ENCODE assay signal across 19 cellular contexts in the genomic region with DNA sequence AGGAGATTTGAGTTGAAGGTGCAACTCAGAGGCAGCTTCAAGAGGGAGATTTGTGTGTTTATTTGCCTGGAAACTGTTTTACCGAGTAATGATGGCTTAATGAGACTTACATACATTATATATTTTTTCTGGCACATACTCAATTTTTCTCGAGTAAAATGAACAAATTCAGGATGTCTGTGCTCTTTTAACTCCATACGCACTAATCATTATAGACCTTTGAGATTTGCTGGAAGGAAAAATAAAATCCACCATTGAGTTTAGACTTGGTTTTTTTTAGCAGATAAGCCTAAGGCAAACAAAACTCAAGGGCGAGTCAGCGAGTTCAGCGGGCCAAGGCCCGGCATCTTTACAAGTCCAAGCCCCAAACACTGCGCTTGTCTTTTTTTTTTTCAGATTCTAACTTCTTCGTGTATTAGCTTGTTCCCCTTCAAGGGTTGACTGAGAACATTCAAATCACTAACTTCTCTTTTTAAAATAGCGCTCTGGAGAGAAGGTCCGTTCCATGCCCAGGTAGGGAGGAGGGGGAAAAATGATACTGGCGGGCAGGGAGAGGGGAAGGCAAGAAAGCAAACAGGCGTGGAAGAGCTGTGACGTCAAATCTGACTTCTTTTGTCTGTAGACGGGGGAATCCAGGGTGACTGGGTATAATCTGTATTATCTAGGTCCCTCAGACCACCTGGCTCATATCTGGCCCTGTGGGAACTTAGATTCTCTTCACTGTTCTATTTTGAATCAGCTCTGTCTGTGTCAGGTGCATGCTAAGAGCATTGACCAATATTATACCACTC.
DNase-seq lines count a peak whose midpoint lies in the region; ATAC-seq and TF ChIP-seq lines count a peak whose summit lies in the region.
"Had no signal": no experiment of that assay in that cellular context is flagged by ENCODE, and none has a peak within 500 bp of the region (broad histone marks: within the 10 kb centered on the region; RNA-seq: fewer than 3 reads in every experiment).

No MANE protein-coding gene starts in this region.

- CTCF ChIA-PET in Caco-2 (lab: Charles Lee) = no interaction called here

- peak overlapping the region; percentile 1 for H3K27ac ChIP-seq in HUES48 (ENCODE audit: low read depth, low read length)
- H3K27ac ChIP-seq: esophagus muscularis mucosa, heart left ventricle, RWPE1, upper lobe of left lung had no signal

- POLR2A ChIA-PET in Caco-2 (lab: Charles Lee) = interaction anchor here (0.6 kb wide), 1 partner anchor 73 kb away, joined by 4 read pairs; no protein-coding TSS in a partner anchor

- H3K4me3 Mint-ChIP-seq in Caco-2 (ENCODE audit: unreplicated experiment) = peak overlapping the region; percentile 62
- H3K4me3 Mint-ChIP-seq in mesothelial cell of epicardium = no peak overlapping the region
- H3K4me3 Mint-ChIP-seq: CD4-positive, alpha-beta T cell; T-helper 17 cell had no signal

- DNase-seq in Caco-2 (no peak), SHP77 (lab: John Stamatoyannopoulos, UW) (peak; percentile 73 to 77), mesothelial cell of epicardium (ENCODE audit: low spot score in 2 of 2, unreplicated experiment in 2 of 2) (no peak), cortex of kidney (lab: John Stamatoyannopoulos, UW) (no peak), NCI-H146 (lab: John Stamatoyannopoulos, UW) (no peak)
- DNase-seq in activated CD4-positive, CD25-positive, alpha-beta regulatory T cell treated with anti-CD3 and anti-CD28 coated beads, Interleukin-2, amount 50 U/mL, for 72 hours = no peak
- DNase-seq: activated CD8-positive, alpha-beta memory T cell treated with anti-CD3 and anti-CD28 coated beads, Interleukin-2, amount 50 U/mL, for 48 hours; CD4-positive, alpha-beta T cell; heart left ventricle; KBM-7; kidney; NCI-H1436; NCI-H526 treated with DMSO at 0.1 percent for 48 hours; T-helper 17 cell; upper lobe of left lung had no signal

- H3K9me3 ChIP-seq in Caco-2 (no peaks in the 10 kb centered on the region), HUES48 (ENCODE audit: control insufficient read depth, insufficient read depth, low read length) (no peaks in the 10 kb centered on the region)
- H3K9me3 ChIP-seq: esophagus muscularis mucosa, heart left ventricle, upper lobe of left lung had no signal

- no peaks in the 10 kb centered on the region for H3K36me3 Mint-ChIP-seq in Caco-2 (ENCODE audit: insufficient read depth, unreplicated experiment)
- peaks cover 8% of the 10 kb centered on the region for H3K36me3 Mint-ChIP-seq in mesothelial cell of epicardium

- no peaks in the 10 kb centered on the region for H3K4me1 ChIP-seq in Caco-2
- H3K4me1 ChIP-seq in HUES48 (ENCODE audit: control insufficient read depth, insufficient read depth, low read length) = peaks cover 21% of the 10 kb centered on the region

- H3K36me3 ChIP-seq in Caco-2 (ENCODE audit: control insufficient read depth, insufficient read depth, low read length) (no peaks in the 10 kb centered on the region), HUES48 (ENCODE audit: control insufficient read depth, insufficient read depth, low read length) (no peaks in the 10 kb centered on the region)
- H3K36me3 ChIP-seq: heart left ventricle had no signal

- no TSS peak for BruUV-seq in Caco-2 (replicated peaks; lab: Mats Ljungman, UMichigan)

- intact Hi-C loops in Caco-2 (cut with micrococcal nuclease; ENCODE audit: unreplicated experiment) = no loop called here

- no peaks in the 10 kb centered on the region for H3K27me3 ChIP-seq in Caco-2 (replicated peaks; ENCODE audit: control insufficient read depth, insufficient read depth, low read length)
- H3K27me3 ChIP-seq in HUES48 (ENCODE audit: control insufficient read depth, insufficient read depth, low read length) = no peaks in the 10 kb centered on the region
- H3K27me3 ChIP-seq: esophagus muscularis mucosa, heart left ventricle, upper lobe of left lung had no signal

- 0 out of 2 replicates have a peak overlapping the region, but pooled peaks have one; percentile 26 for H3K9ac ChIP-seq in HUES48 (ENCODE audit: low read depth, low read length)

- H3K27me3 Mint-ChIP-seq in Caco-2 (ENCODE audit: insufficient read depth, unreplicated experiment) (peaks cover 2% of the 10 kb centered on the region), mesothelial cell of epicardium (ENCODE audit: low read depth) (no peaks in the 10 kb centered on the region)

- H3K4me3 ChIP-seq in Caco-2 (ENCODE audit: low read depth, low read length) (no peak overlapping the region), HUES48 (ENCODE audit: low read depth, low read length) (no peak overlapping the region)
- H3K4me3 ChIP-seq: esophagus muscularis mucosa, heart left ventricle, upper lobe of left lung had no signal

- H3K27ac Mint-ChIP-seq in Caco-2 (ENCODE audit: unreplicated experiment) = peak overlapping the region; percentile 49
- H3K27ac Mint-ChIP-seq in mesothelial cell of epicardium = peak overlapping the region; percentile 93
- H3K27ac Mint-ChIP-seq: CD4-positive, alpha-beta T cell; T-helper 17 cell had no signal

- H3K4me1 Mint-ChIP-seq in Caco-2 (ENCODE audit: low read depth, unreplicated experiment) (peaks cover 21% of the 10 kb centered on the region), mesothelial cell of epicardium (peaks cover 40% of the 10 kb centered on the region)
- H3K4me1 Mint-ChIP-seq: T-helper 17 cell had no signal

- TF ChIP-seq CTCF in Caco-2 (IDR thresholded peaks at IDR 0.05; ENCODE audit: insufficient read depth in 1 of 2, low read depth in 1 of 2, low read length in 1 of 2, severe bottlenecking in 1 of 2, unreplicated experiment in 1 of 2) (no peak), mesothelial cell of epicardium (IDR thresholded peaks at IDR 0.05; ENCODE audit: unreplicated experiment) (no peak)

- ATAC-seq in HG03354 (IDR thresholded peaks at IDR 0.05; ENCODE audit: poor library complexity, severe bottlenecking, unreplicated experiment) = no peak
- ATAC-seq: heart left ventricle, T-helper 17 cell had no signal

- H3K9me3 Mint-ChIP-seq in Caco-2 (ENCODE audit: unreplicated experiment) (peaks cover 6% of the 10 kb centered on the region), mesothelial cell of epicardium (peaks cover 3% of the 10 kb centered on the region)
- H3K9me3 Mint-ChIP-seq: CD4-positive, alpha-beta T cell had no signal

Comparison
In these comparisons a context has a peak if more than half of its experiments do, and no peak if none do; other contexts are left out.
1. DNase-seq: peak in SHP77 (2 of 2); none in Caco-2 (0 of 2), mesothelial cell of epicardium (0 of 2), cortex of kidney (single experiment), activated CD4-positive, CD25-positive, alpha-beta regulatory T cell treated with anti-CD3 and anti-CD28 coated beads, Interleukin-2, amount 50 U/mL, for 72 hours (single experiment) and NCI-H146 (single experiment).